9 cellular contexts compared by ENCODE assay signal in the genomic region with DNA sequence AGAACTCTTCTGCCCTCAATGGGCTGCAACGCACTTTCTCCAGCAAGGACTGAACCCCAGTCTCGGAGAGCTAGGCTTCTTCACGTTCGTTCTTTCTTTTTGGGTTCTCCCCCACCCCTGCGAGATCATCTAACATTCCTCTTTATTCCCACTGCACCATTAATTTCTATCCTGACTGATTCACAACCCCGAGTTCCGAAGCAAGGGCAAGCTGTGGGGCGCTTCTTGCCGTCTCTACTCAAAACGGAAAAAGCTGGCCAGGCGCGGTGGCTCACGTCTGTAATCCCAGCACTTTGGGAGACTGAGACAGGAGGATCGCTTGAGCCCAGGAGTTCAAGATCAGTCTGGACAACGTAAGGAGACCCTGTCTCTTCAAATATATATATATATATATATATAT. TPM values are rescaled to one million over a fixed set of nuclear protein-coding genes. Genes with fewer than 3 reads are reported as not detected.
DNase-seq lines count a peak whose midpoint lies in the region; ATAC-seq and TF ChIP-seq lines count a peak whose summit lies in the region.
"Had no signal": no experiment of that assay in that cellular context is flagged by ENCODE, and none has a peak within 500 bp of the region (broad histone marks: within the 10 kb centered on the region; RNA-seq: fewer than 3 reads in every experiment).

No MANE protein-coding gene starts in this region.

- H3K36me3 ChIP-seq in CD4-positive, CD25-positive, alpha-beta regulatory T cell (ENCODE audit: control insufficient read depth, insufficient read depth, low read length): no peaks in the 10 kb centered on the region
- H3K36me3 ChIP-seq in OCI-LY3 (replicated peaks; ENCODE audit: low read depth, low read length) (no peaks in the 10 kb centered on the region), endocrine pancreas (ENCODE audit: control insufficient read depth, insufficient read depth, low read length) (no peaks in the 10 kb centered on the region), neural progenitor cell (no peaks in the 10 kb centered on the region)

- peak overlapping the region; percentile 74 for H3K9ac ChIP-seq in OCI-LY3 (ENCODE audit: low read length)
- peak overlapping the region; percentile 26 for H3K9ac ChIP-seq in endocrine pancreas (ENCODE audit: control insufficient read depth, insufficient read depth, low read length)
- H3K9ac ChIP-seq in neural progenitor cell: no peak overlapping the region

- H3K36me3 Mint-ChIP-seq in CD4-positive, CD25-positive, alpha-beta regulatory T cell: no peaks in the 10 kb centered on the region
- H3K36me3 Mint-ChIP-seq in neural progenitor cell: no peaks in the 10 kb centered on the region

- H3K4me2 ChIP-seq in OCI-LY3 (ENCODE audit: low read length): peak overlapping the region; percentile 86
- H3K4me2 ChIP-seq in neural progenitor cell: peak overlapping the region; percentile 78

- DNase-seq in CD4-positive, CD25-positive, alpha-beta regulatory T cell: no peak
- DNase-seq in neural progenitor cell (ENCODE audit: low spot score) (no peak), SKM-1 (lab: John Stamatoyannopoulos, UW; ENCODE audit: unreplicated experiment) (no peak)

- H3K27ac Mint-ChIP-seq in CD4-positive, CD25-positive, alpha-beta regulatory T cell: peak overlapping the region in 2 of 3 donors; percentile 93 to 95
- no peak overlapping the region for H3K27ac Mint-ChIP-seq in neural progenitor cell

- H3K4me3 Mint-ChIP-seq in CD4-positive, CD25-positive, alpha-beta regulatory T cell: peak overlapping the region; percentile 59 to 96 (median 90)
- peak overlapping the region; percentile 77 for H3K4me3 Mint-ChIP-seq in neural progenitor cell

- peak overlapping the region; percentile 97 for H2AFZ ChIP-seq in OCI-LY3 (ENCODE audit: low read depth, low read length)
- peak overlapping the region; percentile 97 for H2AFZ ChIP-seq in neural progenitor cell (replicated peaks)

- TF ChIP-seq CTCF in OCI-LY3 (IDR thresholded peaks at IDR 0.05; ENCODE audit: low read depth, low read length): no peak
- no peak for TF ChIP-seq CTCF in neural progenitor cell (IDR thresholded peaks at IDR 0.05)

- H3K9me3 Mint-ChIP-seq in CD4-positive, CD25-positive, alpha-beta regulatory T cell: no peaks in the 10 kb centered on the region
- H3K9me3 Mint-ChIP-seq in neural progenitor cell: no peaks in the 10 kb centered on the region

- peaks cover 6% of the 10 kb centered on the region for H3F3A ChIP-seq in neural progenitor cell (ENCODE audit: low read depth)

- H3K4me3 ChIP-seq in CD4-positive, CD25-positive, alpha-beta regulatory T cell (ENCODE audit: low read depth, low read length): peak overlapping the region; percentile 85
- peak overlapping the region; percentile 85 for H3K4me3 ChIP-seq in OCI-LY3 (ENCODE audit: low read length)
- peak overlapping the region; percentile 61 for H3K4me3 ChIP-seq in endocrine pancreas (ENCODE audit: control insufficient read depth, insufficient read depth, low read length)
- H3K4me3 ChIP-seq in neural progenitor cell: peak overlapping the region; percentile 47
- H3K4me3 ChIP-seq: mucosa of descending colon had no signal

- H3K9me3 ChIP-seq in CD4-positive, CD25-positive, alpha-beta regulatory T cell (ENCODE audit: control insufficient read depth in 2 of 2, low read length in 2 of 2): no peaks in the 10 kb centered on the region
- no peaks in the 10 kb centered on the region for H3K9me3 ChIP-seq in OCI-LY3 (ENCODE audit: insufficient read depth, low read length)
- H3K9me3 ChIP-seq in endocrine pancreas (ENCODE audit: control insufficient read depth, low read length): no peaks in the 10 kb centered on the region
- no peaks in the 10 kb centered on the region for H3K9me3 ChIP-seq in neural progenitor cell (ENCODE audit: low read depth)
- H3K9me3 ChIP-seq: mucosa of descending colon had no signal

- peaks cover 2% of the 10 kb centered on the region for H3K27me3 ChIP-seq in CD4-positive, CD25-positive, alpha-beta regulatory T cell (ENCODE audit: control insufficient read depth, insufficient read depth, low read length)
- peaks cover 14% of the 10 kb centered on the region for H3K27me3 ChIP-seq in OCI-LY3 (ENCODE audit: low read depth, low read length)
- no peaks in the 10 kb centered on the region for H3K27me3 ChIP-seq in endocrine pancreas (ENCODE audit: control insufficient read depth, insufficient read depth, low read length)
- peaks cover 18% of the 10 kb centered on the region for H3K27me3 ChIP-seq in neural progenitor cell

- peaks cover 30% of the 10 kb centered on the region for H3K4me1 ChIP-seq in CD4-positive, CD25-positive, alpha-beta regulatory T cell (ENCODE audit: control insufficient read depth, insufficient read depth, low read length, poor library complexity, severe bottlenecking)
- H3K4me1 ChIP-seq in OCI-LY3 (ENCODE audit: low read length) (peaks cover 47% of the 10 kb centered on the region), endocrine pancreas (ENCODE audit: control insufficient read depth, insufficient read depth, low read length) (no peaks in the 10 kb centered on the region), neural progenitor cell (peaks cover 5% of the 10 kb centered on the region)

- no peaks in the 10 kb centered on the region for H3K79me2 ChIP-seq in OCI-LY3 (ENCODE audit: low read length)
- no peaks in the 10 kb centered on the region for H3K79me2 ChIP-seq in neural progenitor cell (ENCODE audit: low read depth)

- peaks cover 24% of the 10 kb centered on the region for H3K27me3 Mint-ChIP-seq in CD4-positive, CD25-positive, alpha-beta regulatory T cell
- peaks cover 4% of the 10 kb centered on the region for H3K27me3 Mint-ChIP-seq in neural progenitor cell (ENCODE audit: insufficient read depth, low read depth)

- ATAC-seq in CD4-positive, CD25-positive, alpha-beta regulatory T cell (ENCODE audit: low read depth in 2 of 2): no peak
- ATAC-seq in GM19035 (IDR thresholded peaks at IDR 0.05; ENCODE audit: unreplicated experiment) (no peak), GM21528 (IDR thresholded peaks at IDR 0.05; ENCODE audit: low FRiP score, unreplicated experiment) (no peak), GM19328 (IDR thresholded peaks at IDR 0.05; ENCODE audit: unreplicated experiment) (no peak)

- H4K20me1 ChIP-seq in OCI-LY3 (ENCODE audit: insufficient read depth, low read length) (no peaks in the 10 kb centered on the region), neural progenitor cell (ENCODE audit: low read depth) (no peaks in the 10 kb centered on the region)

- H3K27ac ChIP-seq in CD4-positive, CD25-positive, alpha-beta regulatory T cell (ENCODE audit: insufficient read depth, low read length, poor library complexity, severe bottlenecking): peak overlapping the region; percentile 68
- no peak overlapping the region for H3K27ac ChIP-seq in OCI-LY3 (ENCODE audit: low read length)
- H3K27ac ChIP-seq in neural progenitor cell: no peak overlapping the region

- H3K4me1 Mint-ChIP-seq in CD4-positive, CD25-positive, alpha-beta regulatory T cell: peaks cover 5 to 28% (median 18%) of the 10 kb centered on the region in 4 donors
- H3K4me1 Mint-ChIP-seq in neural progenitor cell: peaks cover 24% of the 10 kb centered on the region

RNA-seq across cellular contexts. Expression of a gene that starts 37.4 kb away (rescaled TPM):
- 1,002 TPM for total RNA-seq in CD4-positive, CD25-positive, alpha-beta regulatory T cell
- polyA plus RNA-seq in CD4-positive, CD25-positive, alpha-beta regulatory T cell: 100 to 1,000 TPM; 153 to 176 (median 165) TPM
- 26.5 and 47.6 TPM in 2 replicates for total RNA-seq in neural progenitor cell (ENCODE audit: low replicate concordance)

RNA-seq across cellular contexts. Expression of a gene that starts 38.4 kb away (rescaled TPM):
- 0.17 TPM for total RNA-seq in CD4-positive, CD25-positive, alpha-beta regulatory T cell
- not detected for polyA plus RNA-seq in CD4-positive, CD25-positive, alpha-beta regulatory T cell
- total RNA-seq in neural progenitor cell (ENCODE audit: low replicate concordance): 0.03 and 0.11 TPM in 2 replicates

Comparison
In these comparisons a context has a peak if more than half of its experiments do, and no peak if none do; other contexts are left out.
1. RNA of a gene that starts 37.4 kb away (total RNA-seq): 1,002 TPM in CD4-positive, CD25-positive, alpha-beta regulatory T cell (single experiment); 26.5 to 47.6 TPM in neural progenitor cell; every median in the first group is over 10 times any median in the second.
2. Peak in every context shown above with its lines, with median percentiles within 50 percentile points of each other: H3K4me3 ChIP-seq.